21 cellular contexts compared by ENCODE assay signal in the genomic region with DNA sequence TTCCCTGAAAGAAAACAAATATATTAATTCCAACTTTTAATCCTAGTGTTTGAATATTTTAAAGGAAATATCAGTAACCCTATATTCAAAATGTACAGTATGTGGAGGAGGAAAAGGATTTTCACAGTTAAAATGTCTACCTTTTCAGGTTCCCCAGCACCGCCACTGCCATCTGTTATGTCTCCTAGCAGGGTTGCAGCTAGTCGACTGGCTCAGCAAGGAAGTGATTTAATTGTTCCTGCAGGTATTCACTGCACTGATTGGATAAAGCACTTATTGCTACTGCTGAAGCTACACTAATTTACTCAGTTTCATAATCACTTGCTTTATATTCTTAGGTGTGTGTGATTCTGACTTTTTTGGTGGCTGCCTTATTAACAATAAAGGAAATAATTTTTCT.
"Had no signal": no experiment of that assay in that cellular context is flagged by ENCODE, and none has a peak within 500 bp of the region (broad histone marks: within the 10 kb centered on the region; RNA-seq: fewer than 3 reads in every experiment).

No MANE protein-coding gene starts in this region.

- H3K27me3 Mint-ChIP-seq: activated CD4-positive, alpha-beta memory T cell treated with anti-CD3 and anti-CD28 coated beads for 36 hours; activated naive CD8-positive, alpha-beta T cell treated with anti-CD3 and anti-CD28 coated beads, Interleukin-2, amount 10 ng/mL, durations not matched to agents 7 days and 5 days; central memory CD8-positive, alpha-beta T cell had no signal

- H3K4me1 Mint-ChIP-seq: activated naive CD8-positive, alpha-beta T cell treated with anti-CD3 and anti-CD28 coated beads, Interleukin-2, amount 10 ng/mL, durations not matched to agents 7 days and 5 days; central memory CD8-positive, alpha-beta T cell; nephron had no signal

- H3K4me3 Mint-ChIP-seq: activated CD4-positive, alpha-beta memory T cell treated with anti-CD3 and anti-CD28 coated beads for 36 hours; activated naive CD4-positive, alpha-beta T cell treated with anti-CD3 and anti-CD28 coated beads for 36 hours; activated naive CD8-positive, alpha-beta T cell treated with anti-CD3 and anti-CD28 coated beads, Interleukin-2, amount 10 ng/mL, durations not matched to agents 7 days and 5 days; activated T-cell treated with anti-CD3 and anti-CD28 coated beads, Interleukin-2, amount 50 U/mL, for 72 hours; central memory CD8-positive, alpha-beta T cell; nephron had no signal

- H2AFZ ChIP-seq: parathyroid adenoma had no signal

- DNase-seq: activated CD4-positive, alpha-beta memory T cell treated with anti-CD3 and anti-CD28 coated beads for 36 hours; activated CD4-positive, alpha-beta T cell treated with anti-CD3 and anti-CD28 coated beads for 48 hours; activated CD4-positive, CD25-positive, alpha-beta regulatory T cell; activated effector memory CD4-positive, alpha-beta T cell treated with Interleukin-2 at 50 U/mL for 16 hours; activated naive CD4-positive, alpha-beta T cell treated with anti-CD3 and anti-CD28 coated beads for 36 hours; activated naive CD8-positive, alpha-beta T cell treated with anti-CD3 and anti-CD28 coated beads, Interleukin-2, amount 10 ng/mL, durations not matched to agents 7 days and 5 days; activated T-cell treated with anti-CD3 and anti-CD28 coated beads, Interleukin-2, amount 50 U/mL, for 72 hours; amniotic stem cell; nucleus accumbens; right cardiac atrium; stimulated activated CD4-positive, alpha-beta T cell treated with anti-CD3 and anti-CD28 coated beads, Interleukin-4, amount 100 ng/mL, for 24 hours; stimulated activated naive CD4-positive, alpha-beta T cell treated with Interleukin-2 at 50 U/mL for 16 hours; T1000; upper lobe of left lung had no signal

- H3K4me3 ChIP-seq: breast epithelium, coronary artery, thoracic aorta, upper lobe of left lung had no signal

- H3K9me3 ChIP-seq: breast epithelium, thoracic aorta, upper lobe of left lung had no signal

- H3K9me3 Mint-ChIP-seq: activated CD4-positive, alpha-beta memory T cell treated with anti-CD3 and anti-CD28 coated beads for 36 hours; activated naive CD4-positive, alpha-beta T cell treated with anti-CD3 and anti-CD28 coated beads for 36 hours; activated naive CD8-positive, alpha-beta T cell treated with anti-CD3 and anti-CD28 coated beads, Interleukin-2, amount 10 ng/mL, durations not matched to agents 7 days and 5 days; activated T-cell treated with anti-CD3 and anti-CD28 coated beads, Interleukin-2, amount 50 U/mL, for 72 hours; central memory CD8-positive, alpha-beta T cell; nephron had no signal

- H3K27ac ChIP-seq: breast epithelium, coronary artery, epithelial cell of prostate, parathyroid adenoma, thoracic aorta, upper lobe of left lung had no signal

- H3K36me3 ChIP-seq: breast epithelium, thoracic aorta had no signal

- H3K79me2 ChIP-seq: parathyroid adenoma had no signal

- H3K4me1 ChIP-seq: breast epithelium, parathyroid adenoma, upper lobe of left lung had no signal

- H3K27ac Mint-ChIP-seq: activated CD4-positive, alpha-beta memory T cell treated with anti-CD3 and anti-CD28 coated beads for 36 hours; activated naive CD4-positive, alpha-beta T cell treated with anti-CD3 and anti-CD28 coated beads for 36 hours; activated naive CD8-positive, alpha-beta T cell treated with anti-CD3 and anti-CD28 coated beads, Interleukin-2, amount 10 ng/mL, durations not matched to agents 7 days and 5 days; activated T-cell treated with anti-CD3 and anti-CD28 coated beads, Interleukin-2, amount 50 U/mL, for 72 hours; nephron had no signal

- ATAC-seq: activated T-cell treated with anti-CD3 and anti-CD28 coated beads, Interleukin-2, amount 50 U/mL, for 72 hours; right cardiac atrium had no signal

- H3K27me3 ChIP-seq: breast epithelium, upper lobe of left lung had no signal

- H3K9ac ChIP-seq: parathyroid adenoma had no signal
